ENCODE assay signal across 8 cellular contexts in genomic region chr16:71461686-71462648, GRCh38. TPM values are rescaled to one million over a fixed set of nuclear protein-coding genes. Genes with fewer than 3 reads are reported as not detected.
A peak's percentile ranks its signal among the peaks of the same experiment; 100 is the strongest.
DNase-seq lines count a peak whose midpoint lies in the region; ATAC-seq and TF ChIP-seq lines count a peak whose summit lies in the region.

Gene ZNF23 (minus strand): TSS chr16:71462247. CDS start chr16:71456796, 5,451 bp downstream.

- H3K27ac Mint-ChIP-seq in activated CD4-positive, alpha-beta memory T cell treated with anti-CD3 and anti-CD28 coated beads for 36 hours: peak within 1 kb of the TSS; percentile 77

- H3K4me3 Mint-ChIP-seq in activated CD4-positive, alpha-beta memory T cell treated with anti-CD3 and anti-CD28 coated beads for 36 hours: peak within 1 kb of the TSS; percentile 84

- POLR2A ChIA-PET in activated CD4-positive, alpha-beta memory T cell treated with anti-CD3 and anti-CD28 coated beads for 36 hours (lab: Charles Lee): interaction anchor here (0.9 to 1.3 kb wide), 2 partner anchors 22 to 172 kb away, joined by 3 to 13 read pairs; no protein-coding TSS in a partner anchor

- DNase-seq in BE2C (peak; percentile 86), NCI-H526 (lab: John Stamatoyannopoulos, UW) (peak; percentile 13 to 76), dorsolateral prefrontal cortex (peak; percentile 81 to 96 (median 88)), lower leg skin (ENCODE audit: low spot score in 2 of 2) (peak; percentile 79 to 96)
- peak; percentile 84 for DNase-seq in activated CD4-positive, alpha-beta memory T cell treated with anti-CD3 and anti-CD28 coated beads for 36 hours
- DNase-seq in stimulated activated CD4-positive, alpha-beta T cell treated with anti-CD3 and anti-CD28 coated beads, Interleukin-4, amount 100 ng/mL, for 4 hours: peak; percentile 72 to 77

- H3K36me3 ChIP-seq in BE2C: no peaks in the 10 kb centered on the region

- H3K27me3 ChIP-seq in BE2C: no peaks in the 10 kb centered on the region
- H3K27me3 ChIP-seq in dorsolateral prefrontal cortex: no peaks in the 10 kb centered on the region

- TF ChIP-seq CTCF in BE2C (IDR thresholded peaks at IDR 0.05; ENCODE audit: low read depth, low read length) (no peak), dorsolateral prefrontal cortex (IDR thresholded peaks at IDR 0.05 in 54 of 56, conservative IDR thresholded peaks at IDR 0.05 in 2 of 56; ENCODE audit: low read depth in 1 of 56, partially characterized antibody in 56 of 56) (peak in 53 of 56 donors; percentile 11 to 68 (median 44)), lower leg skin (IDR thresholded peaks at IDR 0.05) (no peak)

- CTCF ChIA-PET in activated CD4-positive, alpha-beta memory T cell treated with anti-CD3 and anti-CD28 coated beads for 36 hours (lab: Charles Lee): interaction anchor here (0.5 to 2.0 kb wide), 11 partner anchors 22 to 486 kb away, joined by 3 to 11 read pairs (median 4); partner anchors contain the start of gene ZNF19

- H3K4me3 ChIP-seq in BE2C (ENCODE audit: low read depth, low read length) (peak within 1 kb of the TSS; percentile 95), dorsolateral prefrontal cortex (peak within 1 kb of the TSS; percentile 73 to 100 (median 97)), lower leg skin (ENCODE audit: low read depth, poor library complexity, severe bottlenecking) (peak within 1 kb of the TSS; percentile 98)

- H3K9me3 ChIP-seq in BE2C: no peaks in the 10 kb centered on the region

- H3K27me3 Mint-ChIP-seq in activated CD4-positive, alpha-beta memory T cell treated with anti-CD3 and anti-CD28 coated beads for 36 hours: no peaks in the 10 kb centered on the region

- peak within 1 kb of the TSS in 58 of 59 donors; percentile 13 to 93 (median 79) for H3K27ac ChIP-seq in dorsolateral prefrontal cortex

- ATAC-seq in GM19023 (IDR thresholded peaks at IDR 0.05; ENCODE audit: unreplicated experiment) (peak; percentile 99), HG03196 (IDR thresholded peaks at IDR 0.05; ENCODE audit: unreplicated experiment) (peak; percentile 98)

- H3K36me3 Mint-ChIP-seq in activated CD4-positive, alpha-beta memory T cell treated with anti-CD3 and anti-CD28 coated beads for 36 hours: no peaks in the 10 kb centered on the region

- intact Hi-C loops in activated CD4-positive, alpha-beta memory T cell treated with anti-CD3 and anti-CD28 coated beads for 36 hours (cut with micrococcal nuclease): loop anchor here (1.0 to 10.0 kb wide), 3 partner anchors 22 to 263 kb away; partner anchors contain the start of gene PHLPP2
- intact Hi-C loops in dorsolateral prefrontal cortex (cut with DNase I): loop anchor here (1.0 kb wide), 1 partner anchor 22 kb away; no protein-coding TSS in a partner anchor
- intact Hi-C loops in lower leg skin (cut with DNase I; ENCODE audit: low total_unique reads): no loop called here

- peaks cover 18% of the 10 kb centered on the region for H3K4me1 Mint-ChIP-seq in activated CD4-positive, alpha-beta memory T cell treated with anti-CD3 and anti-CD28 coated beads for 36 hours (ENCODE audit: low read depth)

- TF ChIP-seq POLR2A in lower leg skin (IDR thresholded peaks at IDR 0.05): no peak

- no peaks in the 10 kb centered on the region for H3K4me1 ChIP-seq in BE2C

- H3K9me3 Mint-ChIP-seq in activated CD4-positive, alpha-beta memory T cell treated with anti-CD3 and anti-CD28 coated beads for 36 hours: no peaks in the 10 kb centered on the region

- WGBS in lower leg skin, 2 donors: 1% methylated on average over 38 to 47 of the region's 52 CpGs

RNA-seq across cellular contexts. Expression of gene ZNF23, which starts in this region (rescaled TPM):
- polyA plus RNA-seq in BE2C (2012; ENCODE audit: insufficient read depth, insufficient read length, low read depth): 19.3 TPM
- total RNA-seq in activated CD4-positive, alpha-beta memory T cell treated with anti-CD3 and anti-CD28 coated beads for 36 hours: 1 to 10 TPM; 5.7 to 8.5 TPM
- total RNA-seq in dorsolateral prefrontal cortex (10 to 100 TPM in 119 of 120 experiments, 1 to 10 TPM in 1; 9.3 to 23.1 (median 15.7) TPM), lower leg skin (1 to 10 TPM; 3.6 to 8.1 (median 5.8) TPM)

Comparison
In these comparisons a context has a peak if more than half of its experiments do, and no peak if none do; other contexts are left out.
1. Peak in every context shown above with its lines: DNase-seq, ATAC-seq, H3K4me3 ChIP-seq and H3K27ac ChIP-seq.
2. CTCF ChIP-seq: peak in dorsolateral prefrontal cortex (53 of 56); none in BE2C (single experiment) and lower leg skin (0 of 3).